2 cellular contexts compared by ENCODE assay signal in genomic region chr22:46738961-46739870, GRCh38.
TF ChIP-seq lines count a peak whose summit lies in the region.

No MANE protein-coding gene starts in this region.

TF ChIP-seq in SK-N-SH, 30 proteins besides CTCF, POLR2A, EP300 and RAD21 (continued from another document):
- TF ChIP-seq, protein P1, sequence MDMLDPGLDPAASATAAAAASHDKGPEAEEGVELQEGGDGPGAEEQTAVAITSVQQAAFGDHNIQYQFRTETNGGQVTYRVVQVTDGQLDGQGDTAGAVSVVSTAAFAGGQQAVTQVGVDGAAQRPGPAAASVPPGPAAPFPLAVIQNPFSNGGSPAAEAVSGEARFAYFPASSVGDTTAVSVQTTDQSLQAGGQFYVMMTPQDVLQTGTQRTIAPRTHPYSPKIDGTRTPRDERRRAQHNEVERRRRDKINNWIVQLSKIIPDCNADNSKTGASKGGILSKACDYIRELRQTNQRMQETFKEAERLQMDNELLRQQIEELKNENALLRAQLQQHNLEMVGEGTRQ (IDR thresholded peaks at IDR 0.05; ENCODE audit: borderline replicate concordance, low read depth, low read length): no peak
- TF ChIP-seq GATA2 (CRISPR knock-in tag; IDR thresholded peaks at IDR 0.05): no peak
- no peak for TF ChIP-seq SMC3 (IDR thresholded peaks at IDR 0.05; ENCODE audit: low read depth, low read length)
- no peak for TF ChIP-seq NRF1 (IDR thresholded peaks at IDR 0.05; ENCODE audit: low read depth, low read length)
- TF ChIP-seq SIN3A (IDR thresholded peaks at IDR 0.05; ENCODE audit: borderline replicate concordance, low read depth, low read length): no peak
- TF ChIP-seq FOXJ3 (CRISPR knock-in tag; IDR thresholded peaks at IDR 0.05): no peak
- TF ChIP-seq CHD2 (IDR thresholded peaks at IDR 0.05; ENCODE audit: low read length, partially characterized antibody): no peak
- no peak for TF ChIP-seq GABPA (IDR thresholded peaks at IDR 0.05; ENCODE audit: low read depth)
- no peak for TF ChIP-seq TAF1 (IDR thresholded peaks at IDR 0.05; ENCODE audit: borderline replicate concordance, low read depth, low read length)
- no peak for TF ChIP-seq ELF1 (IDR thresholded peaks at IDR 0.05)
- TF ChIP-seq RFX5 (IDR thresholded peaks at IDR 0.05; ENCODE audit: low read length): no peak
- no peak for TF ChIP-seq POLR2AphosphoS5 (IDR thresholded peaks at IDR 0.05; ENCODE audit: low read depth, low read length)

TF ChIP-seq in GM12878, 131 proteins besides CTCF, POLR2A, EP300 and RAD21:
- no peak for TF ChIP-seq ZBTB33 (IDR thresholded peaks at IDR 0.05)
- TF ChIP-seq ZNF24 (IDR thresholded peaks at IDR 0.05): no peak
- TF ChIP-seq SMC3 (IDR thresholded peaks at IDR 0.05; ENCODE audit: borderline replicate concordance, low read length): peak; percentile 24; the same call in 1 of the 2 replicates
- TF ChIP-seq MAX (IDR thresholded peaks at IDR 0.05; ENCODE audit: low read depth, low read length): 0 out of 2 replicates have a peak, but pooled peaks have one; percentile 39
- no peak for TF ChIP-seq TCF7 (IDR thresholded peaks at IDR 0.05; ENCODE audit: borderline replicate concordance)
- TF ChIP-seq, protein P2, sequence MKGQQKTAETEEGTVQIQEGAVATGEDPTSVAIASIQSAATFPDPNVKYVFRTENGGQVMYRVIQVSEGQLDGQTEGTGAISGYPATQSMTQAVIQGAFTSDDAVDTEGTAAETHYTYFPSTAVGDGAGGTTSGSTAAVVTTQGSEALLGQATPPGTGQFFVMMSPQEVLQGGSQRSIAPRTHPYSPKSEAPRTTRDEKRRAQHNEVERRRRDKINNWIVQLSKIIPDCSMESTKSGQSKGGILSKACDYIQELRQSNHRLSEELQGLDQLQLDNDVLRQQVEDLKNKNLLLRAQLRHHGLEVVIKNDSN (IDR thresholded peaks at IDR 0.05; ENCODE audit: borderline replicate concordance, extremely low read length, insufficient read depth, low read depth, low read length): peak; percentile 52
